Comparison of ENCODE assay signal across 8 cellular contexts in genomic region chr10:931326-932318, GRCh38. TPM values are rescaled to one million over a fixed set of nuclear protein-coding genes. Genes with fewer than 3 reads are reported as not detected.
DNase-seq lines count a peak whose midpoint lies in the region; ATAC-seq and TF ChIP-seq lines count a peak whose summit lies in the region.

TSS of gene LARP4B (minus strand) at chr10:931705. CDS start at chr10:885721, 45,984 bp downstream.

- no peak within 1 kb of the TSS for H2AFZ ChIP-seq in PC-9

- no TSS peak for BruUV-seq in PC-9 (replicated peaks; lab: Mats Ljungman, UMichigan)

- in situ Hi-C loops in KBM-7 (cut with MboI; ENCODE audit: low pct_unique_long_range_greater_than_20kb, low sequenced_read_pairs), result no loop called here

- H3K4me3 ChIP-seq in PC-9 (peak within 1 kb of the TSS; percentile 98), epithelial cell of proximal tubule (ENCODE audit: low read depth, low read length) (peak within 1 kb of the TSS; percentile 89)

- peak; percentile 90 for ATAC-seq in GM21723 (IDR thresholded peaks at IDR 0.05; ENCODE audit: unreplicated experiment)

- no peaks in the 10 kb centered on the region for H3K9me3 ChIP-seq in PC-9 (ENCODE audit: insufficient read depth, low read depth)

- peaks cover 14% of the 10 kb centered on the region; the same call in 1 of the 2 replicates for H3K4me1 ChIP-seq in PC-9 (replicated peaks; ENCODE audit: insufficient read depth)

- TF ChIP-seq CTCF in PC-9 (conservative IDR thresholded peaks at IDR 0.05) (no peak), epithelial cell of proximal tubule (conservative IDR thresholded peaks at IDR 0.05; ENCODE audit: low read depth, low read length) (no peak)

- H3K27ac ChIP-seq in PC-9, result peak within 1 kb of the TSS; percentile 63

- POLR2A ChIA-PET in PC-9 (lab: Charles Lee; ENCODE audit: unreplicated experiment), result interaction anchor here (0.5 to 0.7 kb wide), 5 partner anchors 32 to 155 kb away, joined by 3 to 14 read pairs (median 4); partner anchors contain the start of gene IDI1

- H3K27me3 ChIP-seq in PC-9 (ENCODE audit: insufficient read depth, low read depth), result no peaks in the 10 kb centered on the region

- H4K20me1 ChIP-seq in PC-9 (ENCODE audit: insufficient read depth), result peaks cover 38% of the 10 kb centered on the region

- no peaks in the 10 kb centered on the region; the same call in 1 of the 2 replicates for H3K36me3 ChIP-seq in PC-9 (ENCODE audit: low read depth)

- no peaks in the 10 kb centered on the region for H3K9me2 ChIP-seq in PC-9 (ENCODE audit: insufficient read depth)

- CTCF ChIA-PET in PC-9 (lab: Charles Lee), result no interaction called here

- peak within 1 kb of the TSS; percentile 95 for H3K4me2 ChIP-seq in PC-9

- peak; percentile 100 for DNase-seq in DMS53 (lab: John Stamatoyannopoulos, UW)
- peak; percentile 98 for DNase-seq in KBM-7
- peak; percentile 86 to 97 for DNase-seq in PC-9
- peak; percentile 98 for DNase-seq in activated T-cell treated with anti-CD3 and anti-CD28 coated beads, Interleukin-2, amount 50 U/mL, for 1 hour
- peak; percentile 57 for DNase-seq in epithelial cell of proximal tubule (ENCODE audit: low read depth)
- peak; percentile 97 for DNase-seq in mucosa of gallbladder (ENCODE audit: low spot score)
- peak; percentile 93 for DNase-seq in stimulated activated CD8-positive, alpha-beta memory T cell treated with anti-CD3 and anti-CD28 coated beads, Interleukin-4, amount 100 ng/mL, for 24 hours (ENCODE audit: low read depth)

- intact Hi-C loops in PC-9 (cut with micrococcal nuclease; ENCODE audit: unreplicated experiment), result loop anchor here (1.0 kb wide), 2 partner anchors 57 to 118 kb away; partner anchors contain the start of genes GTPBP4 and IDI1

- peaks cover 9% of the 10 kb centered on the region; the same call in 1 of the 2 replicates for H3F3A ChIP-seq in PC-9 (ENCODE audit: insufficient read depth, low read depth)

- peaks cover 48% of the 10 kb centered on the region for H3K79me2 ChIP-seq in PC-9 (ENCODE audit: low read depth)

RNA-seq across cellular contexts. Expression of gene LARP4B, which starts in this region (rescaled TPM):
- total RNA-seq in PC-9 (2021) (93.4 and 109 TPM in 2 replicates), epithelial cell of proximal tubule (50.6 and 58.4 TPM in 2 replicates), mucosa of gallbladder (98.6 TPM)

Comparison
In these comparisons a context has a peak if more than half of its experiments do, and no peak if none do; other contexts are left out.
1. Peak in every context shown above with its lines: DNase-seq, ATAC-seq, H3K4me3 ChIP-seq and H3K27ac ChIP-seq.